ENCODE assay signal across 18 cellular contexts in the genomic region with DNA sequence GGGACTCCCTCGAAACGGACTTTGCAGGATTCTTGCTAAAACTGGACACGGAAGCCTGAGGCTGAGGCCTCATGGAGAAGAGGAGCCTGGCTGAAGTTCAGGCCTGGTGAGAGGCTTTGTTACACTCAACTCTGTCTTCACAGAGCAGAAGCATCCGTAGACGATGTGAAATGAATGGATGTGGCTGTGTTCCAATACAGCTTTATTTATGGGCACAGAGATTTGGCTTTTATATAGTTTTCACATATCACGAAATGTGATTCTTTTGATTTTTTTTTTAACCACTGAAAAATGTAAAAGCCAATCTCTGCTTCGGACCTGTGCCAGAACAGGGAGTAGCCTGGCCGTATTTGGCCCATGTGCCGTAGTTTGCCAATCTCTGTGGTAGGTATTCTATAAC.
"Had no signal": no experiment of that assay in that cellular context is flagged by ENCODE, and none has a peak within 500 bp of the region (broad histone marks: within the 10 kb centered on the region; RNA-seq: fewer than 3 reads in every experiment).

No MANE protein-coding gene starts in this region.

- H3K4me3 ChIP-seq: left lung, lung, testis, uterus had no signal

- H3K9me3 ChIP-seq: left lung, testis, uterus had no signal

- H3K27ac ChIP-seq: foreskin keratinocyte, left lung, testis, uterus, VCaP had no signal

- H3K36me3 ChIP-seq: left lung, uterus had no signal

- H3K27me3 ChIP-seq: foreskin keratinocyte, left lung, testis, uterus had no signal

- DNase-seq: activated CD4-positive, alpha-beta T cell treated with anti-CD3 and anti-CD28 coated beads, Interleukin-2, amount 10 ng/mL, durations not matched to agents 7 days and 5 days; activated CD4-positive, CD25-positive, alpha-beta regulatory T cell treated with anti-CD3 and anti-CD28 coated beads, Interleukin-2, amount 50 U/mL, for 72 hours; activated CD8-positive, alpha-beta memory T cell treated with anti-CD3 and anti-CD28 coated beads, Interleukin-2, amount 10 ng/mL, durations not matched to agents 7 days and 5 days; activated CD8-positive, alpha-beta T cell treated with anti-CD3 and anti-CD28 coated beads for 36 hours; activated gamma-delta T cell treated with Interleukin-2 at 50 U/mL for 16 hours; foreskin keratinocyte; immature natural killer cell; left lung; natural killer cell; retina; stimulated activated CD4-positive, alpha-beta T cell treated with anti-CD3 and anti-CD28 coated beads, Interleukin-4, amount 100 ng/mL, for 1 hour; stimulated activated naive CD4-positive, alpha-beta T cell; T-cell; testis; trophoblast cell; uterus had no signal

- H3K4me1 ChIP-seq: foreskin keratinocyte, testis, uterus had no signal

- ATAC-seq: activated CD8-positive, alpha-beta memory T cell treated with anti-CD3 and anti-CD28 coated beads, Interleukin-2, amount 10 ng/mL, durations not matched to agents 7 days and 5 days; activated CD8-positive, alpha-beta T cell treated with anti-CD3 and anti-CD28 coated beads for 36 hours; foreskin keratinocyte; left lung; natural killer cell; T-cell had no signal
